In the genomic region with DNA sequence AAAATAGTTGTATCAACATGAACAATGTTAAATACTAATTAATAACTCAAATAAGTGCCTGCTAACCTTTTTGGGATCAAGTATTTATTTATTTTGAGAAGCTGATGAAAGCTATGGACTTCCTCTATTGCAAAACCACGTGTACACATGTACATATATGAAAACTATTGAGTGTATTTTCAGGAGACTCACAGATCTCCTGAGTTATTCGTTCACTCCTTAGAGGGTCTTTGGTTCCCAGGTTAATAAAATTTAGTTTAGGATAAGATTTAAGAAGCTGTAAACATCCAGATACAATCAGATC, we compare ENCODE assay signal across 8 cellular contexts.
DNase-seq lines count a peak whose midpoint lies in the region; ATAC-seq and TF ChIP-seq lines count a peak whose summit lies in the region.

No MANE protein-coding gene starts in this region.

- no peak for DNase-seq in CD14-positive monocyte (ENCODE audit: low spot score)
- no peak for DNase-seq in adipocyte (ENCODE audit: low read depth)
- DNase-seq in hepatocyte (ENCODE audit: low spot score): no peak
- DNase-seq in midbrain (lab: John Stamatoyannopoulos, UW): no peak
- DNase-seq in NCI-H2081 treated with DMSO at 0.1 percent for 48 hours (lab: John Stamatoyannopoulos, UW): no peak
- no peak for DNase-seq in A172 (ENCODE audit: low spot score)

- TF ChIP-seq CTCF in CD14-positive monocyte (IDR thresholded peaks at IDR 0.05): peak; percentile 69
- no peak for TF ChIP-seq CTCF in hepatocyte (IDR thresholded peaks at IDR 0.05; ENCODE audit: poor library complexity)

- peak overlapping the region; percentile 70 to 79 for H3K4me3 Mint-ChIP-seq in CD14-positive monocyte

- no peaks in the 10 kb centered on the region for H3K36me3 ChIP-seq in adipocyte (ENCODE audit: control insufficient read depth, insufficient read depth, low read length, severe bottlenecking)
- H3K36me3 ChIP-seq in hepatocyte (replicated peaks; ENCODE audit: insufficient read depth, low read depth): no peaks in the 10 kb centered on the region

- no peak overlapping the region for H2AFZ ChIP-seq in hepatocyte

- H3K27ac ChIP-seq in hepatocyte: no peak overlapping the region

- H4K20me1 ChIP-seq in hepatocyte (ENCODE audit: insufficient read depth, poor library complexity, severe bottlenecking): no peaks in the 10 kb centered on the region

- H3K79me2 ChIP-seq in hepatocyte: no peaks in the 10 kb centered on the region

- H3K9me2 ChIP-seq in hepatocyte (replicated peaks; ENCODE audit: insufficient read depth): no peaks in the 10 kb centered on the region

- peak overlapping the region; percentile 52 for H3K4me3 ChIP-seq in adipocyte (ENCODE audit: low read length)
- no peak overlapping the region for H3K4me3 ChIP-seq in hepatocyte

- H3K4me1 ChIP-seq in adipocyte (ENCODE audit: control insufficient read depth, insufficient read depth, low read length): no peaks in the 10 kb centered on the region
- H3K4me1 ChIP-seq in hepatocyte (ENCODE audit: insufficient read depth): no peaks in the 10 kb centered on the region

- H3K9me3 Mint-ChIP-seq in CD14-positive monocyte: peaks cover 0 to 10% (median 6%) of the 10 kb centered on the region in 7 donors

- peaks cover 14% of the 10 kb centered on the region for H3K9me3 ChIP-seq in adipocyte (ENCODE audit: control insufficient read depth, low read length)
- H3K9me3 ChIP-seq in hepatocyte (ENCODE audit: low read depth): no peaks in the 10 kb centered on the region

- H3K4me2 ChIP-seq in hepatocyte: no peak overlapping the region

- ATAC-seq in GM21390 (IDR thresholded peaks at IDR 0.05; ENCODE audit: unreplicated experiment) (peak; percentile 61), HG03354 (IDR thresholded peaks at IDR 0.05; ENCODE audit: poor library complexity, severe bottlenecking, unreplicated experiment) (peak; percentile 53)

- peak overlapping the region; percentile 45 for H3K9ac ChIP-seq in adipocyte (ENCODE audit: low read length)

- H3K27ac Mint-ChIP-seq in CD14-positive monocyte: peak overlapping the region; percentile 30 to 91 (median 86)

- intact Hi-C loops in CD14-positive monocyte (cut with micrococcal nuclease): loop anchor here in 1 of 2 donors (5.0 kb wide), 1 partner anchor 50 kb away; no protein-coding TSS in a partner anchor

- no peaks in the 10 kb centered on the region for H3K27me3 Mint-ChIP-seq in CD14-positive monocyte (ENCODE audit: low read depth in 3 of 3)

- peaks cover 22% of the 10 kb centered on the region for H3K4me1 Mint-ChIP-seq in CD14-positive monocyte

- H3K27me3 ChIP-seq in adipocyte (replicated peaks; ENCODE audit: control insufficient read depth, insufficient read depth, low read length) (no peaks in the 10 kb centered on the region), hepatocyte (no peaks in the 10 kb centered on the region)

- H3K36me3 Mint-ChIP-seq in CD14-positive monocyte: peaks cover 43 to 60% of the 10 kb centered on the region in 2 donors

- 51% methylated on average over 2 of the region's 2 CpGs for WGBS in hepatocyte (ENCODE audit: low lambda C conversion rate, missing lambda C conversion rate)
